ENCODE assay signal across 11 cellular contexts in the genomic region with DNA sequence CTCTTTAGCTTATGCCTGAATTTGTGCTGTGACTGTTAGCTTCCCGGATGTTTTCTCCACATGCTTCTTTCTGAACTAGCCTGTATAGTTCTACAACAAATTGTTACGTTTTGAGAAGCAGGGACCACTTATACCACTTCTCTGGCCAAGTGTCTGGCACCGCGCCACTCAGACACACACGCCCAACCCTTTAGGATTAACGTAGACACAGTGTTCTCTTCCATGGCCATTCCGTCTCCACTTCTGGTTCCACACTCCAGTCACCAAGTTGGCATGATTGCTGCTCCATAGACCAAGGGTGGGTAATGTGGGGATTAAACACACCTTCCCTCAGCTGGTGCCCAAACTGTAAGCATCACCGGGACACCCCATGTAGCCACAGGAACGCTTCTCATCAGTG. TPM values are rescaled to one million over a fixed set of nuclear protein-coding genes. Genes with fewer than 3 reads are reported as not detected.
DNase-seq lines count a peak whose midpoint lies in the region; ATAC-seq, FAIRE-seq and TF ChIP-seq lines count a peak whose summit lies in the region.
"Had no signal": no experiment of that assay in that cellular context is flagged by ENCODE, and none has a peak within 500 bp of the region (broad histone marks: within the 10 kb centered on the region; RNA-seq: fewer than 3 reads in every experiment).

No MANE protein-coding gene starts in this region.

- peak overlapping the region; percentile 96 for H3K4me2 ChIP-seq in A549
- H3K4me2 ChIP-seq in astrocyte (ENCODE audit: low read length), result peak overlapping the region; percentile 94

- WGBS in A549 (ENCODE audit: missing lambda C conversion rate), result 10% methylated on average over 7 of the region's 9 CpGs
- 94% methylated on average over 9 of the region's 9 CpGs for WGBS in HUES64

- H3K27me3 Mint-ChIP-seq in astrocyte (ENCODE audit: low read depth, unreplicated experiment), result peaks cover 13% of the 10 kb centered on the region

- no peaks in the 10 kb centered on the region for H3K36me3 Mint-ChIP-seq in astrocyte (ENCODE audit: low read depth, unreplicated experiment)

- H3K4me1 ChIP-seq in A549, result peaks cover 7% of the 10 kb centered on the region; the same call in 1 of the 3 replicates
- H3K4me1 ChIP-seq in HUES64 (ENCODE audit: insufficient read depth, low read length), result peaks cover 27% of the 10 kb centered on the region
- peaks cover 20% of the 10 kb centered on the region for H3K4me1 ChIP-seq in astrocyte (ENCODE audit: insufficient read depth, low read length)
- peaks cover 0 to 13% of the 10 kb centered on the region in 2 donors for H3K4me1 ChIP-seq in muscle layer of duodenum (ENCODE audit: control insufficient read depth in 1 of 2, insufficient read depth in 2 of 2, low read length in 2 of 2)

- POLR2A ChIA-PET in A549 (lab: Yijun Ruan, JAX), result no interaction called here

- no peaks in the 10 kb centered on the region for H3K9me3 Mint-ChIP-seq in astrocyte (ENCODE audit: unreplicated experiment)
- H3K9me3 Mint-ChIP-seq: T-helper 1 cell treated with Interleukin-12 subunit alpha and Interleukin-12 subunit beta and Interleukin-4 antibody, amounts not matched to agents 30 μg/mL and 1 μg/mL, for 36 hours had no signal

- H3K27ac Mint-ChIP-seq in astrocyte (ENCODE audit: unreplicated experiment), result peak overlapping the region; percentile 21
- H3K27ac Mint-ChIP-seq: T-helper 1 cell treated with Interleukin-12 subunit alpha and Interleukin-12 subunit beta and Interleukin-4 antibody, amounts not matched to agents 30 μg/mL and 1 μg/mL, for 36 hours had no signal

- CTCF ChIA-PET in A549 (lab: Yijun Ruan, JAX), result interaction anchor here (0.7 kb wide), 1 partner anchor 387 kb away, joined by 3 read pairs; no protein-coding TSS in a partner anchor

- H3K36me3 ChIP-seq in HUES64 (ENCODE audit: insufficient read depth, low read length), result no peaks in the 10 kb centered on the region
- no peaks in the 10 kb centered on the region for H3K36me3 ChIP-seq in astrocyte (ENCODE audit: insufficient read depth, low read length)
- no peaks in the 10 kb centered on the region for H3K36me3 ChIP-seq in muscle layer of duodenum (ENCODE audit: control insufficient read depth in 1 of 2, insufficient read depth in 2 of 2, low read length in 2 of 2)

- peak overlapping the region; percentile 96 for H2AFZ ChIP-seq in astrocyte (ENCODE audit: low read depth, low read length)

- H3K9me3 ChIP-seq in A549, result no peaks in the 10 kb centered on the region
- H3K9me3 ChIP-seq in HUES64 (ENCODE audit: insufficient read depth, low read depth, low read length), result no peaks in the 10 kb centered on the region
- H3K9me3 ChIP-seq in astrocyte (ENCODE audit: insufficient read depth, low read depth, low read length), result no peaks in the 10 kb centered on the region
- H3K9me3 ChIP-seq in muscle layer of duodenum (ENCODE audit: control insufficient read depth in 1 of 2, low read length in 2 of 2), result no peaks in the 10 kb centered on the region

- H3K4me3 ChIP-seq in A549 (peak overlapping the region; percentile 53; the same call in 2 of the 3 replicates), HUES64 (ENCODE audit: low read length) (peak overlapping the region; percentile 78), astrocyte (ENCODE audit: insufficient read depth, low read depth, low read length) (peak overlapping the region; percentile 71), muscle layer of duodenum (ENCODE audit: low read depth in 1 of 2, low read length in 2 of 2) (peak overlapping the region; percentile 62 to 88)

- FAIRE-seq in A549 (lab: Jason Lieb, UNC) (no peak), astrocyte (lab: Jason Lieb, UNC) (no peak)
- FAIRE-seq: D721Med had no signal

- no peak for DNase-seq in A549 (ENCODE audit: low read depth in 1 of 2, low spot score in 1 of 2)
- DNase-seq in astrocyte (ENCODE audit: low read depth), result no peak
- no peak for DNase-seq in HK-2 (ENCODE audit: unreplicated experiment)
- no peak for DNase-seq in occipital lobe (lab: John Stamatoyannopoulos, UW)

- no peak for ATAC-seq in A549
- ATAC-seq in HG03432 (IDR thresholded peaks at IDR 0.05; ENCODE audit: unreplicated experiment), result no peak
- ATAC-seq in HG03175 (IDR thresholded peaks at IDR 0.05; ENCODE audit: unreplicated experiment), result no peak

- H4K20me1 ChIP-seq in astrocyte (ENCODE audit: insufficient read depth, low read length), result no peaks in the 10 kb centered on the region

- H3K9ac ChIP-seq in HUES64 (ENCODE audit: low read depth, low read length) (0 out of 2 replicates have a peak overlapping the region, but pooled peaks have one; percentile 6), astrocyte (ENCODE audit: low read length) (no peak overlapping the region)

- TF ChIP-seq EP300 in A549 (IDR thresholded peaks at IDR 0.05), result no peak

- H3K79me2 ChIP-seq in astrocyte (ENCODE audit: insufficient read depth, low read length), result no peaks in the 10 kb centered on the region

- peaks cover 1% of the 10 kb centered on the region for H3K4me1 Mint-ChIP-seq in astrocyte (ENCODE audit: low read depth, unreplicated experiment)

- H3K27ac ChIP-seq in A549 (no peak overlapping the region), HUES64 (ENCODE audit: low read depth, low read length) (no peak overlapping the region), astrocyte (ENCODE audit: low read depth, low read length) (no peak overlapping the region), muscle layer of duodenum (ENCODE audit: low read length) (no peak overlapping the region)

- TF ChIP-seq CTCF in A549 (IDR thresholded peaks at IDR 0.05) (no peak), astrocyte (IDR thresholded peaks at IDR 0.05; ENCODE audit: insufficient read depth, low read depth, low read length) (no peak)

- TF ChIP-seq POLR2A in A549 (IDR thresholded peaks at IDR 0.05; ENCODE audit: low read length), result no peak

- peak overlapping the region; percentile 82 for H3K4me3 Mint-ChIP-seq in astrocyte (ENCODE audit: unreplicated experiment)
- H3K4me3 Mint-ChIP-seq: T-helper 1 cell treated with Interleukin-12 subunit alpha and Interleukin-12 subunit beta and Interleukin-4 antibody, amounts not matched to agents 30 μg/mL and 1 μg/mL, for 36 hours had no signal

- H3K27me3 ChIP-seq in HUES64 (ENCODE audit: insufficient read depth, low read length) (peaks cover 34% of the 10 kb centered on the region), astrocyte (ENCODE audit: insufficient read depth, low read length) (peaks cover 8% of the 10 kb centered on the region), muscle layer of duodenum (ENCODE audit: low read depth, low read length) (peaks cover 15% of the 10 kb centered on the region)

- no peak for TF ChIP-seq RAD21 in A549 (conservative IDR thresholded peaks at IDR 0.05 in 1 of 2, IDR thresholded peaks at IDR 0.05 in 1 of 2)

TF ChIP-seq in A549, 52 proteins besides CTCF, POLR2A, EP300 and RAD21 (continues in another document):
- TF ChIP-seq, protein P1, sequence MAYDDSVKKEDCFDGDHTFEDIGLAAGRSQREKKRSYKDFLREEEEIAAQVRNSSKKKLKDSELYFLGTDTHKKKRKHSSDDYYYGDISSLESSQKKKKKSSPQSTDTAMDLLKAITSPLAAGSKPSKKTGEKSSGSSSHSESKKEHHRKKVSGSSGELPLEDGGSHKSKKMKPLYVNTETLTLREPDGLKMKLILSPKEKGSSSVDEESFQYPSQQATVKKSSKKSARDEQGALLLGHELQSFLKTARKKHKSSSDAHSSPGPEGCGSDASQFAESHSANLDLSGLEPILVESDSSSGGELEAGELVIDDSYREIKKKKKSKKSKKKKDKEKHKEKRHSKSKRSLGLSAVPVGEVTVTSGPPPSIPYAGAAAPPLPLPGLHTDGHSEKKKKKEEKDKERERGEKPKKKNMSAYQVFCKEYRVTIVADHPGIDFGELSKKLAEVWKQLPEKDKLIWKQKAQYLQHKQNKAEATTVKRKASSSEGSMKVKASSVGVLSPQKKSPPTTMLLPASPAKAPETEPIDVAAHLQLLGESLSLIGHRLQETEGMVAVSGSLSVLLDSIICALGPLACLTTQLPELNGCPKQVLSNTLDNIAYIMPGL (CRISPR knock-in tag; IDR thresholded peaks at IDR 0.05; ENCODE audit: borderline replicate concordance), result no peak
- no peak for TF ChIP-seq SMC3 (IDR thresholded peaks at IDR 0.05)
- TF ChIP-seq TFCP2L1 (CRISPR knock-in tag; IDR thresholded peaks at IDR 0.05), result no peak
- no peak for TF ChIP-seq EHMT2 (IDR thresholded peaks at IDR 0.05; ENCODE audit: low read depth)
- TF ChIP-seq FOSL2 (IDR thresholded peaks at IDR 0.05), result no peak
- TF ChIP-seq FOSL2 (CRISPR knock-in tag; IDR thresholded peaks at IDR 0.05), result no peak
- TF ChIP-seq RARB (CRISPR knock-in tag; IDR thresholded peaks at IDR 0.05), result no peak
- TF ChIP-seq ZC3H11A (IDR thresholded peaks at IDR 0.05), result no peak
- no peak for TF ChIP-seq PHF8 (IDR thresholded peaks at IDR 0.05; ENCODE audit: borderline replicate concordance, low read depth)
- no peak for TF ChIP-seq BHLHE40 (IDR thresholded peaks at IDR 0.05; ENCODE audit: low read depth, low read length)

RNA-seq across cellular contexts. Expression of a gene that starts 0.8 kb away (rescaled TPM):
- polyA plus RNA-seq in A549 (2011; rRNA removed) (not detected in 2 replicates), A549 (2017; fragmentation: RNase III; extraction: RNeasy Plus Mini Kit Qiagen cat#74134 plus additional on column Dnase treatment) (not detected in 3 replicates)
- 0.04 and 0.09 TPM in 2 replicates for polyA plus RNA-seq in A549 (2012; cell fraction: cytosol; rRNA removed)
- polyA plus RNA-seq in A549 (2012; cell fraction: nucleus; rRNA removed), result 0.02 TPM in 1 of 2 replicates, not detected in the other
- not detected in 2 replicates for polyA minus RNA-seq in A549 (2011; rRNA and poly(A)+ RNA removed)
- polyA plus RNA-seq in HUES64 (2013, experiment 1 of 2), result 5.3 TPM
- 6.8 TPM for polyA plus RNA-seq in HUES64 (2013, experiment 2 of 2)
- total RNA-seq in astrocyte (5.6 and 5.9 TPM in 2 replicates), occipital lobe (27.1 TPM)
- total RNA-seq: left lobe of liver had no signal
